In the genomic region with DNA sequence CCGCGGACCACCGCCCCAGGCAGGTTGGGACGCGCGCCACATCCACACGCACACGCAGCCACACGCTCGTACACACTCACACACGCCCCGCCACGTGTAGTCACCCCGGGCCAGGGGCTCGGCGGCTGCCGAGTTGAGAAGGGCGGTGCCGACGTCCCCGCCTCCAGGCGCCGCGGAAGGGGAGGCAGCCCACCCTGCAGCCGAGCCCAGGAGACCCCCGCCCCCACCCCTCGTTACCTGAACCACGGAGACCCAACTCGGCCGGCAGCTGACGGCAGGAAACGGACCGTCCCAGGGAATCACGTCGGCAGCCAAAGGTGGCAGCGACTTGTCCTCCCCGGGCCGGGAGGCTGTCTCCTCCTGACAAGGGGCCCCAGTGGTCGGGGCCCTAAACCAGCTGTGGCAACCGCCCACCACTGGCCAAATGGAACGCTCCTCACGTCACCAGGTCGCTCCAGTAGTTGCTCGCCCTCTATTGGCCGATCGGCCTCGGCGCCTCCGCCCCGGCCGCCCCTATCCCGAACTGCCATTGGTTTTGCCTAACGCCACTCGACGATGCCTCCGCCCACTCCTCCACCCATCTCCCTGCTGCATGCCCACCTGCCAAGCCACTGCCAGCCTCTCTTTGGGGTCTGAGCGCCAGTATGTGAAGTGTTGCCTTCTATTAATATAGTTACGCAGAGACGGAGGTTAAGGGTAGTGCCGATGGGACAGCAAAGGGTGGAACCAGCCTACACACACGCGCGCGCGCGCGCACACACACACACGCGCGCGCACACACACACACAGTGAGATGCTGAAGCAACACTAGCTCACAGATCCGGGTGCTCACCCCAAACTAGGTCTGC, we compare ENCODE assay signal across 8 cellular contexts. TPM values are rescaled to one million over a fixed set of nuclear protein-coding genes. Genes with fewer than 3 reads are reported as not detected.
DNase-seq lines count a peak whose midpoint lies in the region; ATAC-seq and TF ChIP-seq lines count a peak whose summit lies in the region.

A gene (minus strand): TSS at position 428 of the 848 bp plus-strand sequence. CDS start 1,941 bp downstream, outside the sequence.

- H3K4me1 ChIP-seq in OCI-LY1 (ENCODE audit: insufficient read depth, low read length, severe bottlenecking), result peaks cover 32% of the 10 kb centered on the region

- no peaks in the 10 kb centered on the region for H3K9me3 Mint-ChIP-seq in Calu3 (ENCODE audit: low read depth, unreplicated experiment)

- CTCF ChIA-PET in Calu3 (lab: Charles Lee), result interaction anchor here (0.6 kb wide), 1 partner anchor 61 kb away, joined by 3 read pairs; no protein-coding TSS in a partner anchor

- H3K4me2 ChIP-seq in OCI-LY1 (ENCODE audit: low read length), result peak within 1 kb of the TSS; percentile 85

- H3K27me3 Mint-ChIP-seq in Calu3 (ENCODE audit: unreplicated experiment), result no peaks in the 10 kb centered on the region

- peaks cover 48% of the 10 kb centered on the region for H3K4me1 Mint-ChIP-seq in Calu3 (ENCODE audit: low read depth, unreplicated experiment)

- peak within 1 kb of the TSS; percentile 70 for H3K4me3 ChIP-seq in OCI-LY1 (ENCODE audit: low read depth, low read length, poor library complexity, severe bottlenecking)

- H3K4me3 Mint-ChIP-seq in Calu3 (ENCODE audit: low read depth, unreplicated experiment), result peak within 1 kb of the TSS; percentile 86

- H3K9me3 ChIP-seq in OCI-LY1 (ENCODE audit: low read length), result no peaks in the 10 kb centered on the region

- peaks cover 26% of the 10 kb centered on the region for H3K36me3 Mint-ChIP-seq in Calu3 (ENCODE audit: insufficient read depth, unreplicated experiment)

- 0 out of 2 replicates have a peak within 1 kb of the TSS, but pooled peaks have one; percentile 0 for H2AFZ ChIP-seq in OCI-LY1 (ENCODE audit: low read length)

- H3K9me2 ChIP-seq in OCI-LY1 (ENCODE audit: low read depth, low read length), result no peaks in the 10 kb centered on the region

- intact Hi-C loops in Calu3 (cut with micrococcal nuclease; ENCODE audit: unreplicated experiment), result loop anchor here (2.0 kb wide), 1 partner anchor 33 kb away; no protein-coding TSS in a partner anchor

- peak within 1 kb of the TSS; percentile 80 for H3K9ac ChIP-seq in OCI-LY1 (ENCODE audit: low read length)

- H3K36me3 ChIP-seq in OCI-LY1 (ENCODE audit: insufficient read depth, low read length), result peaks cover 7% of the 10 kb centered on the region; the same call in 1 of the 2 replicates

- H3K27me3 ChIP-seq in OCI-LY1 (ENCODE audit: insufficient read depth, low read length), result no peaks in the 10 kb centered on the region

- TF ChIP-seq CTCF in Calu3 (IDR thresholded peaks at IDR 0.05; ENCODE audit: unreplicated experiment) (no peak), OCI-LY1 (IDR thresholded peaks at IDR 0.05; ENCODE audit: low read length) (no peak)

- no peaks in the 10 kb centered on the region for H3K79me2 ChIP-seq in OCI-LY1 (ENCODE audit: insufficient read depth, low read length)

- DNase-seq in Calu3 (peak; percentile 91), HuH-7 (ENCODE audit: low spot score) (peak; percentile 91), activated T-cell treated with anti-CD3 and anti-CD28 coated beads for 1 hour (ENCODE audit: low read depth) (peak; percentile 74), epidermal melanocyte (ENCODE audit: insufficient read length, low spot score) (peak; percentile 57), middle frontal gyrus (ENCODE audit: extremely low spot score, low spot score) (peak; percentile 74)
- DNase-seq in stimulated activated CD8-positive, alpha-beta memory T cell treated with anti-CD3 and anti-CD28 coated beads, Interleukin-2, amount 100 ng/mL, for 1 hour (ENCODE audit: low read depth in 2 of 2), result peak; percentile 67 to 72

- H4K20me1 ChIP-seq in OCI-LY1 (ENCODE audit: insufficient read depth, low read length), result no peaks in the 10 kb centered on the region

- BruUV-seq in Calu3 (replicated peaks; lab: Mats Ljungman, UMichigan), result no TSS peak

- H3K27ac ChIP-seq in OCI-LY1 (ENCODE audit: low read depth, low read length, poor library complexity, severe bottlenecking), result peak within 1 kb of the TSS; percentile 38

- peak; percentile 98 for ATAC-seq in GM21515 (IDR thresholded peaks at IDR 0.05; ENCODE audit: unreplicated experiment)

- peak within 1 kb of the TSS; percentile 88 for H3K27ac Mint-ChIP-seq in Calu3 (ENCODE audit: unreplicated experiment)

- no peaks in the 10 kb centered on the region for H3F3A ChIP-seq in OCI-LY1 (ENCODE audit: insufficient read depth, low read length)

RNA-seq across cellular contexts. Expression of the gene that starts here (rescaled TPM):
- total RNA-seq in Calu3 (2022), result 60.8 and 66.6 TPM in 2 replicates

Comparison
In these comparisons a context has a peak if more than half of its experiments do, and no peak if none do; other contexts are left out.
1. Peak in every context shown above with its lines: DNase-seq, ATAC-seq, H3K4me3 ChIP-seq and H3K27ac ChIP-seq.